ENCODE assay signal across 1 cellular context in the genomic region with DNA sequence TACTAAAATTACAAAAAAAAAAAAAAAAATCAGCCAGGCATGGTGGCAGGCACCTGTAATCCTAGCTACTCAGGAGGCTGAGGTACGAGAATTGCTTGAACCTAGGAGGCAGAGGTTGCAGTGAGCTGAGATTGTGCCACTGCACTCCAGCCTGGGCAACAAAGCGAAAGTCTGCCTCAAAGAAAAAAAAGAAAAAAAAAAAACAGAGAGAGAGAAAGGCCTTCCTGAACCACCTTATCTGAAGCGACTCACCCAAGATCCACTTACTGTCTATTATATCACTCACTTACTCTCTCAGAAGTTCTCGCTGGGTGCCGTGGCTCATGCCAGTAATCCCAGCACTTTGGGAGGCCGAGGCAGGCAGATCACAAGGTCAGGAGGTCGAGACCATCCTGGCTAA. TPM values are rescaled to one million over a fixed set of nuclear protein-coding genes. Genes with fewer than 3 reads are reported as not detected.
"Had no signal": no experiment of that assay in that cellular context is flagged by ENCODE, and none has a peak within 500 bp of the region (broad histone marks: within the 10 kb centered on the region; RNA-seq: fewer than 3 reads in every experiment).

No MANE protein-coding gene starts in this region.

RNA-seq across cellular contexts. Expression of gene CCNE1, which starts 17.3 kb away (rescaled TPM):
- total RNA-seq: body of pancreas had no signal
